14 cellular contexts compared by ENCODE assay signal in genomic region chr21:44657635-44658183, GRCh38. TPM values are rescaled to one million over a fixed set of nuclear protein-coding genes. Genes with fewer than 3 reads are reported as not detected.
DNase-seq lines count a peak whose midpoint lies in the region; ATAC-seq, FAIRE-seq and TF ChIP-seq lines count a peak whose summit lies in the region.
"Had no signal": no experiment of that assay in that cellular context is flagged by ENCODE, and none has a peak within 500 bp of the region (broad histone marks: within the 10 kb centered on the region; RNA-seq: fewer than 3 reads in every experiment).

Gene KRTAP12-3 (plus strand): TSS chr21:44657932. CDS start chr21:44657980, 48 bp downstream.

- peaks cover 30% of the 10 kb centered on the region for H3K27me3 Mint-ChIP-seq in astrocyte (ENCODE audit: low read depth, unreplicated experiment)

- peaks cover 2% of the 10 kb centered on the region for H3K36me3 Mint-ChIP-seq in astrocyte (ENCODE audit: low read depth, unreplicated experiment)

- H3F3A ChIP-seq in MM.1S (ENCODE audit: insufficient read depth, low read length), result no peaks in the 10 kb centered on the region

- H4K20me1 ChIP-seq in MM.1S (ENCODE audit: insufficient read depth, low read length) (no peaks in the 10 kb centered on the region), astrocyte (ENCODE audit: insufficient read depth, low read length) (no peaks in the 10 kb centered on the region)

- H3K27me3 ChIP-seq in MM.1S (replicated peaks; ENCODE audit: insufficient read depth, low read length) (peaks cover 78% of the 10 kb centered on the region), astrocyte (ENCODE audit: insufficient read depth, low read length) (no peaks in the 10 kb centered on the region), small intestine (ENCODE audit: control insufficient read depth in 2 of 2, insufficient read depth in 2 of 2, low read length in 2 of 2) (no peaks in the 10 kb centered on the region)
- H3K27me3 ChIP-seq: colonic mucosa had no signal

- no peak within 1 kb of the TSS for H3K9ac ChIP-seq in MM.1S (ENCODE audit: low read length)
- H3K9ac ChIP-seq in astrocyte (ENCODE audit: low read length), result no peak within 1 kb of the TSS
- H3K9ac ChIP-seq: KMS-11 had no signal

- TF ChIP-seq CTCF in MM.1S (IDR thresholded peaks at IDR 0.05; ENCODE audit: low read length) (no peak), astrocyte (IDR thresholded peaks at IDR 0.05; ENCODE audit: insufficient read depth, low read depth, low read length) (no peak)

- 66 to 75% (median 71%) methylated on average over 20 of the region's 20 CpGs for WGBS in small intestine, 3 donors

- H2AFZ ChIP-seq in MM.1S (ENCODE audit: low read length) (peak within 1 kb of the TSS; percentile 12; the same call in 1 of the 2 replicates), astrocyte (ENCODE audit: low read depth, low read length) (no peak within 1 kb of the TSS)

- ATAC-seq in SK-N-SH treated with all-trans-retinoic acid at 6 μM for 48 hours (no peak), HG03439 (IDR thresholded peaks at IDR 0.05; ENCODE audit: unreplicated experiment) (no peak)

- DNase-seq in MM.1S (peak; percentile 58), astrocyte (ENCODE audit: low read depth) (no peak), small intestine (peak; percentile 52), 8988T (no peak), SHP77 (lab: John Stamatoyannopoulos, UW) (no peak)
- peak; percentile 17 for DNase-seq in activated CD4-positive, alpha-beta T cell treated with anti-CD3 and anti-CD28 coated beads for 48 hours
- DNase-seq: colonic mucosa had no signal

- no peak for FAIRE-seq in astrocyte (lab: Jason Lieb, UNC)
- no peak for FAIRE-seq in small intestine (lab: Jason Lieb, UNC)

- peaks cover 33% of the 10 kb centered on the region for H3K9me3 Mint-ChIP-seq in astrocyte (ENCODE audit: unreplicated experiment)

- no peaks in the 10 kb centered on the region for H3K79me2 ChIP-seq in MM.1S (ENCODE audit: low read length)
- no peaks in the 10 kb centered on the region for H3K79me2 ChIP-seq in astrocyte (ENCODE audit: insufficient read depth, low read length)

- H3K4me2 ChIP-seq in MM.1S (ENCODE audit: low read depth, low read length) (peak within 1 kb of the TSS; percentile 33), astrocyte (ENCODE audit: low read length) (no peak within 1 kb of the TSS)
- H3K4me2 ChIP-seq: KMS-11 had no signal

- no peaks in the 10 kb centered on the region for H3K36me3 ChIP-seq in MM.1S (replicated peaks; ENCODE audit: insufficient read depth, low read length)
- H3K36me3 ChIP-seq in astrocyte (ENCODE audit: insufficient read depth, low read length), result no peaks in the 10 kb centered on the region
- H3K36me3 ChIP-seq in small intestine (ENCODE audit: control insufficient read depth in 2 of 2, insufficient read depth in 2 of 2, low read length in 2 of 2), result no peaks in the 10 kb centered on the region
- H3K36me3 ChIP-seq: colonic mucosa had no signal

- H3K27ac ChIP-seq in MM.1S (ENCODE audit: low read length) (no peak within 1 kb of the TSS), astrocyte (ENCODE audit: low read depth, low read length) (no peak within 1 kb of the TSS), small intestine (ENCODE audit: low read depth in 1 of 2, low read length in 1 of 2) (peak within 1 kb of the TSS; percentile 68 to 83)
- H3K27ac ChIP-seq: colonic mucosa, KMS-11 had no signal

- peaks cover 7% of the 10 kb centered on the region for H3K4me1 Mint-ChIP-seq in astrocyte (ENCODE audit: low read depth, unreplicated experiment)

- no peaks in the 10 kb centered on the region for H3K9me3 ChIP-seq in MM.1S (replicated peaks; ENCODE audit: insufficient read depth, low read length)
- H3K9me3 ChIP-seq in astrocyte (ENCODE audit: insufficient read depth, low read depth, low read length), result no peaks in the 10 kb centered on the region
- peaks cover 1% of the 10 kb centered on the region for H3K9me3 ChIP-seq in small intestine (ENCODE audit: control insufficient read depth, low read depth)
- H3K9me3 ChIP-seq: colonic mucosa had no signal

- H3K4me3 Mint-ChIP-seq in astrocyte (ENCODE audit: unreplicated experiment), result peak within 1 kb of the TSS; percentile 40

- H3K4me3 ChIP-seq in MM.1S (ENCODE audit: low read length), result peak within 1 kb of the TSS; percentile 21; the same call in 1 of the 2 replicates
- no peak within 1 kb of the TSS for H3K4me3 ChIP-seq in astrocyte (ENCODE audit: insufficient read depth, low read depth, low read length)
- no peak within 1 kb of the TSS for H3K4me3 ChIP-seq in small intestine (ENCODE audit: low read depth in 1 of 2, low read length in 2 of 2)
- H3K4me3 ChIP-seq: colonic mucosa had no signal

- no peak within 1 kb of the TSS for H3K27ac Mint-ChIP-seq in astrocyte (ENCODE audit: unreplicated experiment)

- no peaks in the 10 kb centered on the region for H3K4me1 ChIP-seq in MM.1S (ENCODE audit: low read length)
- H3K4me1 ChIP-seq in astrocyte (ENCODE audit: insufficient read depth, low read length), result no peaks in the 10 kb centered on the region
- peaks cover 0 to 3% of the 10 kb centered on the region in 2 donors for H3K4me1 ChIP-seq in small intestine (ENCODE audit: control insufficient read depth in 2 of 2, insufficient read depth in 1 of 2, low read depth in 1 of 2, low read length in 1 of 2)
- H3K4me1 ChIP-seq: colonic mucosa had no signal

- no peaks in the 10 kb centered on the region for H3K9me2 ChIP-seq in MM.1S (replicated peaks; ENCODE audit: insufficient read depth, low read length)

TF ChIP-seq in SK-N-SH treated with all-trans-retinoic acid at 6 μM for 48 hours, 23 proteins besides CTCF, POLR2A, EP300 and RAD21:
- no peak for TF ChIP-seq ARNTL (CRISPR knock-in tag; IDR thresholded peaks at IDR 0.05; ENCODE audit: borderline replicate concordance, low read depth)
- TF ChIP-seq ZNF8 (CRISPR knock-in tag; IDR thresholded peaks at IDR 0.05), result no peak
- TF ChIP-seq PPARA (CRISPR knock-in tag; IDR thresholded peaks at IDR 0.05; ENCODE audit: borderline replicate concordance), result no peak
- no peak for TF ChIP-seq BACH2 (CRISPR knock-in tag; IDR thresholded peaks at IDR 0.05; ENCODE audit: borderline replicate concordance)
- TF ChIP-seq TOX (CRISPR knock-in tag; IDR thresholded peaks at IDR 0.05; ENCODE audit: borderline replicate concordance), result no peak
- no peak for TF ChIP-seq RARB (CRISPR knock-in tag; IDR thresholded peaks at IDR 0.05)
- TF ChIP-seq CSDC2 (CRISPR knock-in tag; IDR thresholded peaks at IDR 0.05), result no peak
- TF ChIP-seq ZC3H10 (CRISPR knock-in tag; IDR thresholded peaks at IDR 0.05), result no peak

RNA-seq across cellular contexts. Expression of gene KRTAP12-3, which starts in this region (rescaled TPM):
- not detected in 2 replicates for total RNA-seq in astrocyte
- polyA plus RNA-seq in small intestine, result not detected
- total RNA-seq: colonic mucosa, Daoy, mononuclear cell, NCI-H460, SK-MEL-5 had no signal

Comparison
In these comparisons a context has a peak if more than half of its experiments do, and no peak if none do; other contexts are left out.
1. Peak in DNase-seq and H3K27ac ChIP-seq in small intestine; RNA of the gene not detected or under 1 TPM.
2. DNase-seq: peak in MM.1S (single experiment) and activated CD4-positive, alpha-beta T cell treated with anti-CD3 and anti-CD28 coated beads for 48 hours (single experiment); none in astrocyte (single experiment), 8988T (single experiment) and SHP77 (0 of 2).